Comparison of ENCODE assay signal across 8 cellular contexts in the genomic region with DNA sequence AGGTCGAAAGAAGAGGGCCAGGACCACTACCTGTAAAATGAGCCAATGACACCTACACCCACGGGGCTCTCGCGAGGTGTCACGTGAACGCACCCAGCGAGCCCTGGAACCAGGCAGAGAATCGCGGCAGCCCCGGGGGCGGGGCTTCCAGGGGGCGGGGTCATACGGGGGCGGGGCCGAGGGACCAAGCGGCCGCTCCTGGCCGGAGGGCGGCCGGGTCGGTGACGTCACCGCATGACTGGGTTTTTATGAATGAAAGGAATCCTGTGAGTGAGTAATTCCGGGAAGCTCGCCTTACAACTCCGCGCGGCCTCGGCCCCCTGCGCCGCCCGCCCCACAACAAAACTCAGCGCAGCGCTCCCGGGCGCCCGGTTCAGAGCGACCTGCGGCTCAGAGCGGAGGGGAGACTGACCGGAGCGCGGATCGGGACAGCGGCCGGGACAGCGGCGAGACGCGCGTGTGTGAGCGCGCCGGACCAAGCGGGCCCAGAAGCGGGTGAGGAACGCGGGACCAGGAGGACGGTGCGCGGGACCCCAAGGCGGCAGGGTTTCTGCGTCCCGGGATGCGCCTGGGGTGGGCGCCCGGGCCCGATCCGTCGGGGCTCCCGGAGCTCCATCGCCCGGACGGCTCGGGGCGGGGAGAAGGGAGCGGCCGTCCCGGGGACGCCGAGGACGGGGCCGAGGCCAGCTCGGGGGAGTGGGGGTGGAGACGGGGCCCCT. TPM values are rescaled to one million over a fixed set of nuclear protein-coding genes. Genes with fewer than 3 reads are reported as not detected.
DNase-seq lines count a peak whose midpoint lies in the region; ATAC-seq, FAIRE-seq and TF ChIP-seq lines count a peak whose summit lies in the region.

A gene (plus strand): TSS at position 277 of the 719 bp plus-strand sequence. CDS start 11,860 bp downstream, outside the sequence.

- H2AK5ac ChIP-seq in neuronal stem cell (ENCODE audit: low read depth, low read length), result peak within 1 kb of the TSS; percentile 68

- H3K4ac ChIP-seq in neuronal stem cell (ENCODE audit: low read length), result no peak within 1 kb of the TSS

- in situ Hi-C loops in GM23248 (cut with MboI), result no loop called here
- in situ Hi-C loops in SK-MEL-5 (cut with HindIII; ENCODE audit: low pct_unique_long_range_greater_than_20kb, low sequenced_read_pairs), result no loop called here

- H4K91ac ChIP-seq in neuronal stem cell (ENCODE audit: low read depth, low read length, poor library complexity), result no peak within 1 kb of the TSS

- DNase-seq in DND-41 (peak; percentile 80), GM23248 (peak; percentile 98), M059J (ENCODE audit: low read depth) (peak; percentile 93), SK-MEL-5 (ENCODE audit: low read depth, low spot score) (peak; percentile 97), frontal cortex (ENCODE audit: low spot score in 2 of 2) (peak; percentile 95 to 96), neuronal stem cell (ENCODE audit: low spot score) (peak; percentile 95), stromal cell of bone marrow (ENCODE audit: low read depth) (peak; percentile 96)
- peak; percentile 95 for DNase-seq in activated naive CD4-positive, alpha-beta T cell treated with anti-CD3 and anti-CD28 coated beads for 36 hours

- peak within 1 kb of the TSS; percentile 95 for H3K23ac ChIP-seq in neuronal stem cell (ENCODE audit: low read depth, low read length, poor library complexity)

- H3K27ac ChIP-seq in DND-41 (ENCODE audit: low read length) (no peak within 1 kb of the TSS; the same call in 1 of the 2 replicates), GM23248 (peak within 1 kb of the TSS; percentile 94), neuronal stem cell (replicated peaks; ENCODE audit: low read length) (peak within 1 kb of the TSS; percentile 72)

- peak within 1 kb of the TSS; percentile 96 for H3K14ac ChIP-seq in neuronal stem cell (ENCODE audit: low read length)

- H3K9ac ChIP-seq in DND-41 (ENCODE audit: low read depth, low read length) (peak within 1 kb of the TSS; percentile 62), GM23248 (peak within 1 kb of the TSS; percentile 98), neuronal stem cell (ENCODE audit: low read depth, low read length, poor library complexity) (peak within 1 kb of the TSS; percentile 97)

- H4K20me1 ChIP-seq in DND-41 (ENCODE audit: insufficient read depth, low read length) (peaks cover 25% of the 10 kb centered on the region), GM23248 (ENCODE audit: insufficient read depth) (no peaks in the 10 kb centered on the region)

- H3K9me3 ChIP-seq in DND-41 (ENCODE audit: insufficient read depth, low read length, severe bottlenecking), result no peaks in the 10 kb centered on the region
- H3K9me3 ChIP-seq in GM23248 (ENCODE audit: low read depth), result no peaks in the 10 kb centered on the region
- H3K9me3 ChIP-seq in neuronal stem cell (replicated peaks in 1 of 2; ENCODE audit: control insufficient read depth in 2 of 2, insufficient read depth in 1 of 2, low read depth in 1 of 2, low read length in 2 of 2), result peaks cover 0 to 1% of the 10 kb centered on the region in 2 donors

- TF ChIP-seq CTCF in DND-41 (IDR thresholded peaks at IDR 0.05; ENCODE audit: borderline replicate concordance, extremely low read depth, low read length, poor library complexity, severe bottlenecking), result no peak

- peak within 1 kb of the TSS; percentile 41 for H2BK12ac ChIP-seq in neuronal stem cell (ENCODE audit: low read length)

- H3K4me3 ChIP-seq in DND-41 (ENCODE audit: low read depth in 1 of 2, low read length in 2 of 2) (peak within 1 kb of the TSS; percentile 43 to 77; a peak in 3 of 4 replicates), GM23248 (peak within 1 kb of the TSS; percentile 83), neuronal stem cell (ENCODE audit: low read length in 2 of 2) (peak within 1 kb of the TSS; percentile 69 to 85)

- intact Hi-C loops in activated naive CD4-positive, alpha-beta T cell treated with anti-CD3 and anti-CD28 coated beads for 36 hours (cut with micrococcal nuclease), result loop anchor here (1.0 to 10.0 kb wide), 2 partner anchors 21 to 553 kb away; a partner anchor contains a TSS

- CTCF ChIA-PET in activated naive CD4-positive, alpha-beta T cell treated with anti-CD3 and anti-CD28 coated beads for 36 hours (lab: Charles Lee), result interaction anchor here (0.6 to 1.6 kb wide), 3 partner anchors 25 to 116 kb away, joined by 3 to 4 read pairs (median 3); no protein-coding TSS in a partner anchor

- peaks cover 28% of the 10 kb centered on the region for H3K4me1 Mint-ChIP-seq in activated naive CD4-positive, alpha-beta T cell treated with anti-CD3 and anti-CD28 coated beads for 36 hours (ENCODE audit: low read depth)

- H2AFZ ChIP-seq in DND-41 (ENCODE audit: low read depth, low read length), result peak within 1 kb of the TSS; percentile 76
- H2AFZ ChIP-seq in GM23248, result peak within 1 kb of the TSS; percentile 89
- H2AFZ ChIP-seq in neuronal stem cell (ENCODE audit: low read length), result peak within 1 kb of the TSS; percentile 92

- peaks cover 2% of the 10 kb centered on the region for H3K79me1 ChIP-seq in neuronal stem cell (ENCODE audit: low read depth, low read length)

- H3K9me3 Mint-ChIP-seq in activated naive CD4-positive, alpha-beta T cell treated with anti-CD3 and anti-CD28 coated beads for 36 hours, result no peaks in the 10 kb centered on the region

- H2BK15ac ChIP-seq in neuronal stem cell (ENCODE audit: low read length), result peak within 1 kb of the TSS; percentile 30

- H3K27ac Mint-ChIP-seq in activated naive CD4-positive, alpha-beta T cell treated with anti-CD3 and anti-CD28 coated beads for 36 hours, result peak within 1 kb of the TSS; percentile 77

- peak; percentile 75 for ATAC-seq in DND-41 (ENCODE audit: insufficient read depth, low read depth)

- WGBS in GM23248 (ENCODE audit: low coverage in 1 of 2, low lambda C conversion rate in 2 of 2, missing lambda C conversion rate in 2 of 2), 2 experiments, result 1% methylated on average over 60 to 68 of the region's 85 CpGs
- WGBS in neuronal stem cell (ENCODE audit: extremely low coverage in 2 of 2, insufficient read length in 2 of 2, insufficient replicate concordance in 1 of 2), 2 donors, result no CpG with 5 or more reads among the region's 85 CpGs

- H3K4me2 ChIP-seq in DND-41 (ENCODE audit: insufficient read depth, low read length) (peak within 1 kb of the TSS; percentile 87), GM23248 (ENCODE audit: unreplicated experiment) (peak within 1 kb of the TSS; percentile 94), neuronal stem cell (ENCODE audit: insufficient read depth, low read length, poor library complexity, severe bottlenecking) (peak within 1 kb of the TSS; percentile 99)

- no peak within 1 kb of the TSS for H2BK120ac ChIP-seq in neuronal stem cell (ENCODE audit: low read depth, low read length)

- peak within 1 kb of the TSS; percentile 79 for H3K4me3 Mint-ChIP-seq in activated naive CD4-positive, alpha-beta T cell treated with anti-CD3 and anti-CD28 coated beads for 36 hours

- H3K4me1 ChIP-seq in DND-41 (ENCODE audit: insufficient read depth, low read length) (peaks cover 35% of the 10 kb centered on the region), GM23248 (ENCODE audit: insufficient read depth) (peaks cover 26% of the 10 kb centered on the region), neuronal stem cell (ENCODE audit: control insufficient read depth in 2 of 2, insufficient read depth in 1 of 2, low read depth in 1 of 2, low read length in 2 of 2) (peaks cover 8 to 10% of the 10 kb centered on the region in 2 donors)

- no peaks in the 10 kb centered on the region for H3K36me3 Mint-ChIP-seq in activated naive CD4-positive, alpha-beta T cell treated with anti-CD3 and anti-CD28 coated beads for 36 hours (ENCODE audit: low read depth)

- peaks cover 11% of the 10 kb centered on the region for H3K27me3 ChIP-seq in DND-41 (ENCODE audit: insufficient read depth, low read length, poor library complexity)
- no peaks in the 10 kb centered on the region for H3K27me3 ChIP-seq in GM23248 (replicated peaks; ENCODE audit: insufficient read depth)
- H3K27me3 ChIP-seq in neuronal stem cell (ENCODE audit: control insufficient read depth in 3 of 3, insufficient read depth in 3 of 3, low read depth in 1 of 3, low read length in 3 of 3), result peaks cover 0 to 23% (median 0%) of the 10 kb centered on the region in 3 experiments

- H3K36me3 ChIP-seq in DND-41 (ENCODE audit: insufficient read depth, low read length) (no peaks in the 10 kb centered on the region; the same call in 1 of the 2 replicates), GM23248 (ENCODE audit: low read depth) (no peaks in the 10 kb centered on the region), neuronal stem cell (replicated peaks in 1 of 2; ENCODE audit: control insufficient read depth in 2 of 2, insufficient read depth in 2 of 2, low read length in 2 of 2) (no peaks in the 10 kb centered on the region)

- no peaks in the 10 kb centered on the region for H3K9me2 ChIP-seq in GM23248 (ENCODE audit: insufficient read depth)

- FAIRE-seq in frontal cortex (lab: Jason Lieb, UNC), result no peak

- H2BK5ac ChIP-seq in neuronal stem cell (ENCODE audit: low read length), result peak within 1 kb of the TSS; percentile 26

- peak within 1 kb of the TSS; percentile 70 for H4K8ac ChIP-seq in neuronal stem cell (ENCODE audit: low read depth, low read length)

- H3F3A ChIP-seq in GM23248 (ENCODE audit: insufficient read depth), result peaks cover 27% of the 10 kb centered on the region; the same call in 1 of the 2 replicates

- H3K79me2 ChIP-seq in DND-41 (ENCODE audit: insufficient read depth, low read length) (no peaks in the 10 kb centered on the region), GM23248 (ENCODE audit: insufficient read depth) (peaks cover 44% of the 10 kb centered on the region)

- H3K27me3 Mint-ChIP-seq in activated naive CD4-positive, alpha-beta T cell treated with anti-CD3 and anti-CD28 coated beads for 36 hours (ENCODE audit: low read depth), result no peaks in the 10 kb centered on the region

- peak within 1 kb of the TSS; percentile 96 for H3K18ac ChIP-seq in neuronal stem cell (ENCODE audit: low read length)

RNA-seq across cellular contexts. Expression of the gene that starts here (rescaled TPM):
- 68.1 and 73.0 TPM in 2 replicates for total RNA-seq in GM23248 (2014; rRNA removed; shearing (Covaris generic))
- polyA plus RNA-seq in GM23248 (2016; fragmentation: Nextera tagmentation; extraction: Ambion mirVana), result 34.6 and 37.1 TPM in 2 replicates
- total RNA-seq in M059J (2014; rRNA removed; shearing (Covaris generic)), result 9.1 and 13.5 TPM in 2 replicates
- 153 and 181 TPM in 2 replicates for total RNA-seq in SK-MEL-5 (2014; rRNA removed; shearing (Covaris generic))
- 215 and 262 TPM in 2 replicates for polyA plus RNA-seq in SK-MEL-5 (2015; cell fraction: cytosol; rRNA removed)
- polyA plus RNA-seq in SK-MEL-5 (2015; cell fraction: nucleus; rRNA removed), result 88.5 and 97.0 TPM in 2 replicates
- 1 to 10 TPM; 2.7 to 2.8 TPM for total RNA-seq in activated naive CD4-positive, alpha-beta T cell treated with anti-CD3 and anti-CD28 coated beads for 36 hours
- total RNA-seq in frontal cortex, result 1.6 TPM
- 4.0 TPM for polyA plus RNA-seq in neuronal stem cell (2013, experiment 1 of 2)
- polyA plus RNA-seq in neuronal stem cell (2013, experiment 2 of 2), result 4.3 TPM
